In the genomic region with DNA sequence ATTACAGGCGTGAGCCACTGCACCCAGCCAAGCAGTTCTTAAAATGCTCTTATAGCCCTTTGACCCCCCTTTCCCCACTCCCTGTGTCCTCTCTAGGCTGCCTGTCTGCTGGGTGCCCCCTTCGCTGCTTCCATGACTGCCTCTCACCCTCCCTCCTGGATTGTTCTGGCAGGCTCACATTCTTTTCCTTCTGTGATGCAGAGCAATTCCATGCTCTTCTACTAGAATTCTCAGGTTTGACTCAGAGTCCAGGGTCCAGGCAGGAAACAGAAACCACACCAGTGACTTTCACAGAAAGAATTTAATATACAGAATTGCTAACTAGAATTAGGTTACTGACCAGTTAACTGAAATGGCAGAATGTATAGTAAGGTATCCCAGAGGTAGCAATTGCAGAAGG, we compare ENCODE assay signal across 2 cellular contexts.
TF ChIP-seq lines count a peak whose summit lies in the region.

No MANE protein-coding gene starts in this region.

TF ChIP-seq in SK-N-SH treated with all-trans-retinoic acid at 6 μM for 48 hours, 23 proteins besides CTCF, POLR2A, EP300 and RAD21 (continued from another document):
- TF ChIP-seq SNAI2 (CRISPR knock-in tag; IDR thresholded peaks at IDR 0.05) (no peak), PPARA (CRISPR knock-in tag; IDR thresholded peaks at IDR 0.05; ENCODE audit: borderline replicate concordance) (no peak), TOX (CRISPR knock-in tag; IDR thresholded peaks at IDR 0.05; ENCODE audit: borderline replicate concordance) (no peak), CSDC2 (CRISPR knock-in tag; IDR thresholded peaks at IDR 0.05) (no peak), ARNTL (CRISPR knock-in tag; IDR thresholded peaks at IDR 0.05; ENCODE audit: borderline replicate concordance, low read depth) (no peak)
- TF ChIP-seq, protein P1, sequence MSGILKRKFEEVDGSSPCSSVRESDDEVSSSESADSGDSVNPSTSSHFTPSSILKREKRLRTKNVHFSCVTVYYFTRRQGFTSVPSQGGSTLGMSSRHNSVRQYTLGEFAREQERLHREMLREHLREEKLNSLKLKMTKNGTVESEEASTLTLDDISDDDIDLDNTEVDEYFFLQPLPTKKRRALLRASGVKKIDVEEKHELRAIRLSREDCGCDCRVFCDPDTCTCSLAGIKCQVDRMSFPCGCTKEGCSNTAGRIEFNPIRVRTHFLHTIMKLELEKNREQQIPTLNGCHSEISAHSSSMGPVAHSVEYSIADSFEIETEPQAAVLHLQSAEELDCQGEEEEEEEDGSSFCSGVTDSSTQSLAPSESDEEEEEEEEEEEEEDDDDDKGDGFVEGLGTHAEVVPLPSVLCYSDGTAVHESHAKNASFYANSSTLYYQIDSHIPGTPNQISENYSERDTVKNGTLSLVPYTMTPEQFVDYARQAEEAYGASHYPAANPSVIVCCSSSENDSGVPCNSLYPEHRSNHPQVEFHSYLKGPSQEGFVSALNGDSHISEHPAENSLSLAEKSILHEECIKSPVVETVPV (CRISPR knock-in tag; IDR thresholded peaks at IDR 0.05), result no peak
- TF ChIP-seq, protein P2, sequence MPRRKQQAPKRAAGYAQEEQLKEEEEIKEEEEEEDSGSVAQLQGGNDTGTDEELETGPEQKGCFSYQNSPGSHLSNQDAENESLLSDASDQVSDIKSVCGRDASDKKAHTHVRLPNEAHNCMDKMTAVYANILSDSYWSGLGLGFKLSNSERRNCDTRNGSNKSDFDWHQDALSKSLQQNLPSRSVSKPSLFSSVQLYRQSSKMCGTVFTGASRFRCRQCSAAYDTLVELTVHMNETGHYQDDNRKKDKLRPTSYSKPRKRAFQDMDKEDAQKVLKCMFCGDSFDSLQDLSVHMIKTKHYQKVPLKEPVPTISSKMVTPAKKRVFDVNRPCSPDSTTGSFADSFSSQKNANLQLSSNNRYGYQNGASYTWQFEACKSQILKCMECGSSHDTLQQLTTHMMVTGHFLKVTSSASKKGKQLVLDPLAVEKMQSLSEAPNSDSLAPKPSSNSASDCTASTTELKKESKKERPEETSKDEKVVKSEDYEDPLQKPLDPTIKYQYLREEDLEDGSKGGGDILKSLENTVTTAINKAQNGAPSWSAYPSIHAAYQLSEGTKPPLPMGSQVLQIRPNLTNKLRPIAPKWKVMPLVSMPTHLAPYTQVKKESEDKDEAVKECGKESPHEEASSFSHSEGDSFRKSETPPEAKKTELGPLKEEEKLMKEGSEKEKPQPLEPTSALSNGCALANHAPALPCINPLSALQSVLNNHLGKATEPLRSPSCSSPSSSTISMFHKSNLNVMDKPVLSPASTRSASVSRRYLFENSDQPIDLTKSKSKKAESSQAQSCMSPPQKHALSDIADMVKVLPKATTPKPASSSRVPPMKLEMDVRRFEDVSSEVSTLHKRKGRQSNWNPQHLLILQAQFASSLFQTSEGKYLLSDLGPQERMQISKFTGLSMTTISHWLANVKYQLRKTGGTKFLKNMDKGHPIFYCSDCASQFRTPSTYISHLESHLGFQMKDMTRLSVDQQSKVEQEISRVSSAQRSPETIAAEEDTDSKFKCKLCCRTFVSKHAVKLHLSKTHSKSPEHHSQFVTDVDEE (CRISPR knock-in tag; IDR thresholded peaks at IDR 0.05), result no peak

TF ChIP-seq in WTC11, 78 proteins besides CTCF, POLR2A, EP300 and RAD21:
- TF ChIP-seq, protein P3, sequence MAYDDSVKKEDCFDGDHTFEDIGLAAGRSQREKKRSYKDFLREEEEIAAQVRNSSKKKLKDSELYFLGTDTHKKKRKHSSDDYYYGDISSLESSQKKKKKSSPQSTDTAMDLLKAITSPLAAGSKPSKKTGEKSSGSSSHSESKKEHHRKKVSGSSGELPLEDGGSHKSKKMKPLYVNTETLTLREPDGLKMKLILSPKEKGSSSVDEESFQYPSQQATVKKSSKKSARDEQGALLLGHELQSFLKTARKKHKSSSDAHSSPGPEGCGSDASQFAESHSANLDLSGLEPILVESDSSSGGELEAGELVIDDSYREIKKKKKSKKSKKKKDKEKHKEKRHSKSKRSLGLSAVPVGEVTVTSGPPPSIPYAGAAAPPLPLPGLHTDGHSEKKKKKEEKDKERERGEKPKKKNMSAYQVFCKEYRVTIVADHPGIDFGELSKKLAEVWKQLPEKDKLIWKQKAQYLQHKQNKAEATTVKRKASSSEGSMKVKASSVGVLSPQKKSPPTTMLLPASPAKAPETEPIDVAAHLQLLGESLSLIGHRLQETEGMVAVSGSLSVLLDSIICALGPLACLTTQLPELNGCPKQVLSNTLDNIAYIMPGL (CRISPR knock-in tag; IDR thresholded peaks at IDR 0.05), result no peak
- TF ChIP-seq MXD4 (CRISPR knock-in tag; IDR thresholded peaks at IDR 0.05; ENCODE audit: borderline replicate concordance) (no peak), NFYB (CRISPR knock-in tag; conservative IDR thresholded peaks at IDR 0.05; ENCODE audit: low read depth) (no peak), TP53 (CRISPR knock-in tag; IDR thresholded peaks at IDR 0.05) (no peak), JAZF1 (CRISPR knock-in tag; IDR thresholded peaks at IDR 0.05) (no peak)
- TF ChIP-seq, protein P4, sequence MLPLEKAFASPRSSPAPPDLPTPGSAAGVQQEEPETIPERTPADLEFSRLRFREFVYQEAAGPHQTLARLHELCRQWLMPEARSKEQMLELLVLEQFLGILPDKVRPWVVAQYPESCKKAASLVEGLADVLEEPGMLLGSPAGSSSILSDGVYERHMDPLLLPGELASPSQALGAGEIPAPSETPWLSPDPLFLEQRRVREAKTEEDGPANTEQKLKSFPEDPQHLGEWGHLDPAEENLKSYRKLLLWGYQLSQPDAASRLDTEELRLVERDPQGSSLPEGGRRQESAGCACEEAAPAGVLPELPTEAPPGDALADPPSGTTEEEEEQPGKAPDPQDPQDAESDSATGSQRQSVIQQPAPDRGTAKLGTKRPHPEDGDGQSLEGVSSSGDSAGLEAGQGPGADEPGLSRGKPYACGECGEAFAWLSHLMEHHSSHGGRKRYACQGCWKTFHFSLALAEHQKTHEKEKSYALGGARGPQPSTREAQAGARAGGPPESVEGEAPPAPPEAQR (CRISPR knock-in tag; IDR thresholded peaks at IDR 0.05), result no peak
- TF ChIP-seq, protein P5, sequence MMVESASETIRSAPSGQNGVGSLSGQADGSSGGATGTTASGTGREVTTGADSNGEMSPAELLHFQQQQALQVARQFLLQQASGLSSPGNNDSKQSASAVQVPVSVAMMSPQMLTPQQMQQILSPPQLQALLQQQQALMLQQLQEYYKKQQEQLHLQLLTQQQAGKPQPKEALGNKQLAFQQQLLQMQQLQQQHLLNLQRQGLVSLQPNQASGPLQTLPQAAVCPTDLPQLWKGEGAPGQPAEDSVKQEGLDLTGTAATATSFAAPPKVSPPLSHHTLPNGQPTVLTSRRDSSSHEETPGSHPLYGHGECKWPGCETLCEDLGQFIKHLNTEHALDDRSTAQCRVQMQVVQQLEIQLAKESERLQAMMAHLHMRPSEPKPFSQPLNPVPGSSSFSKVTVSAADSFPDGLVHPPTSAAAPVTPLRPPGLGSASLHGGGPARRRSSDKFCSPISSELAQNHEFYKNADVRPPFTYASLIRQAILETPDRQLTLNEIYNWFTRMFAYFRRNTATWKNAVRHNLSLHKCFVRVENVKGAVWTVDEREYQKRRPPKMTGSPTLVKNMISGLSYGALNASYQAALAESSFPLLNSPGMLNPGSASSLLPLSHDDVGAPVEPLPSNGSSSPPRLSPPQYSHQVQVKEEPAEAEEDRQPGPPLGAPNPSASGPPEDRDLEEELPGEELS (CRISPR knock-in tag; IDR thresholded peaks at IDR 0.05), result no peak
